In genomic region chr4:89561051-89561450, GRCh38 we compare ENCODE assay signal across 20 cellular contexts.
"Had no signal": no experiment of that assay in that cellular context is flagged by ENCODE, and none has a peak within 500 bp of the region (broad histone marks: within the 10 kb centered on the region; RNA-seq: fewer than 3 reads in every experiment).

No MANE protein-coding gene starts in this region.

- H3K36me3 ChIP-seq: colonic mucosa, esophagus muscularis mucosa, gastrocnemius medialis, heart right ventricle, left lung, lower lobe of right lung had no signal

- DNase-seq: colonic mucosa; cortex of kidney; effector CD8-positive, alpha-beta T cell; foreskin melanocyte; gastrocnemius medialis; glutamatergic neuron; head of caudate nucleus; heart right ventricle; hippocampal formation; left cardiac atrium; left lung; left ventricle myocardium superior; lower lobe of right lung; mesenchymal stem cell; mucosa of descending colon; naive B cell had no signal

- H3K27me3 Mint-ChIP-seq: dendritic cell treated with granulocyte-macrophage colony-stimulating factor and Interleukin-4, amounts not matched to agents 40 ng/mL and 50 ng/mL, for 4 days; naive B cell had no signal

- H3K4me1 Mint-ChIP-seq: naive B cell had no signal

- H3K27ac ChIP-seq: colonic mucosa, epithelial cell of prostate, esophagus muscularis mucosa, gastrocnemius medialis, heart right ventricle, left lung, lower lobe of right lung had no signal

- H3K4me3 Mint-ChIP-seq: dendritic cell treated with granulocyte-macrophage colony-stimulating factor and Interleukin-4, amounts not matched to agents 40 ng/mL and 50 ng/mL, for 4 days; mesothelial cell of epicardium; naive B cell had no signal

- H3K27ac Mint-ChIP-seq: dendritic cell treated with granulocyte-macrophage colony-stimulating factor and Interleukin-4, amounts not matched to agents 40 ng/mL and 50 ng/mL, for 4 days; mesothelial cell of epicardium; naive B cell had no signal

- ATAC-seq: gastrocnemius medialis, heart right ventricle, left cardiac atrium, left lung, left ventricle myocardium superior, lower lobe of right lung, mucosa of descending colon had no signal

- H3K4me1 ChIP-seq: colonic mucosa, esophagus muscularis mucosa, gastrocnemius medialis, heart right ventricle, left lung, lower lobe of right lung had no signal

- H3K4me3 ChIP-seq: colonic mucosa, esophagus muscularis mucosa, gastrocnemius medialis, heart right ventricle, left lung, lower lobe of right lung, mucosa of descending colon had no signal

- H3K9me3 Mint-ChIP-seq: dendritic cell treated with granulocyte-macrophage colony-stimulating factor and Interleukin-4, amounts not matched to agents 40 ng/mL and 50 ng/mL, for 4 days; mesothelial cell of epicardium; naive B cell had no signal

- H3K9me3 ChIP-seq: colonic mucosa, esophagus muscularis mucosa, gastrocnemius medialis, heart right ventricle, left lung, lower lobe of right lung, mucosa of descending colon had no signal

- H3K27me3 ChIP-seq: colonic mucosa, esophagus muscularis mucosa, gastrocnemius medialis, heart right ventricle, left lung had no signal

- H3K36me3 Mint-ChIP-seq: mesothelial cell of epicardium, naive B cell had no signal
